8 cellular contexts compared by ENCODE assay signal in the genomic region with DNA sequence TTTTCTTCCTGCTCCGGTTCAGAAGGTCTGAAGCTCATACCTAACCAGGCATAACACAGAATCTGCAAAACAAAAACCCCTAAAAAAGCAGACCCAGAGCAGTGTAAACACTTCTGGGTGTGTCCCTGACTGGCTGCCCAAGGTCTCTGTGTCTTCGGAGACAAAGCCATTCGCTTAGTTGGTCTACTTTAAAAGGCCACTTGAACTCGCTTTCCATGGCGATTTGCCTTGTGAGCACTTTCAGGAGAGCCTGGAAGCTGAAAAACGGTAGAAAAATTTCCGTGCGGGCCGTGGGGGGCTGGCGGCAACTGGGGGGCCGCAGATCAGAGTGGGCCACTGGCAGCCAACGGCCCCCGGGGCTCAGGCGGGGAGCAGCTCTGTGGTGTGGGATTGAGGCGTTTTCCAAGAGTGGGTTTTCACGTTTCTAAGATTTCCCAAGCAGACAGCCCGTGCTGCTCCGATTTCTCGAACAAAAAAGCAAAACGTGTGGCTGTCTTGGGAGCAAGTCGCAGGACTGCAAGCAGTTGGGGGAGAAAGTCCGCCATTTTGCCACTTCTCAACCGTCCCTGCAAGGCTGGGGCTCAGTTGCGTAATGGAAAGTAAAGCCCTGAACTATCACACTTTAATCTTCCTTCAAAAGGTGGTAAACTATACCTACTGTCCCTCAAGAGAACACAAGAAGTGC. TPM values are rescaled to one million over a fixed set of nuclear protein-coding genes. Genes with fewer than 3 reads are reported as not detected.
A peak's percentile ranks its signal among the peaks of the same experiment; 100 is the strongest.
DNase-seq lines count a peak whose midpoint lies in the region; ATAC-seq, FAIRE-seq and TF ChIP-seq lines count a peak whose summit lies in the region.

No MANE protein-coding gene starts in this region.

- H3K36me3 ChIP-seq in OCI-LY1 (ENCODE audit: insufficient read depth, low read length) = peaks cover 42% of the 10 kb centered on the region

- peak; percentile 53 for DNase-seq in A172 (ENCODE audit: low spot score)
- DNase-seq in GM19239 (ENCODE audit: insufficient read length, low spot score) = no peak
- DNase-seq in activated T-helper 2 cell treated with anti-CD3 and anti-CD28 coated beads, Interferon-gamma antibody, Interleukin-2, Interleukin-4, amounts not matched to agents 10 μg/mL and 5 μg/mL and 100 μg/mL, durations not matched to agents 14 hours and 24 hours and 36 hours (ENCODE audit: low spot score) = peak; percentile 65
- peak in 28 of 42 donors; percentile 31 to 82 (median 60) for DNase-seq in head of caudate nucleus
- peak; percentile 59 for DNase-seq in renal cortical epithelial cell (ENCODE audit: low read depth)

- peaks cover 43% of the 10 kb centered on the region for H3K79me2 ChIP-seq in OCI-LY1 (ENCODE audit: insufficient read depth, low read length)

- peak overlapping the region; percentile 77 for H3K4me3 ChIP-seq in OCI-LY1 (ENCODE audit: low read depth, low read length, poor library complexity, severe bottlenecking)

- H3K4me2 ChIP-seq in OCI-LY1 (ENCODE audit: low read length) = peak overlapping the region; percentile 95

- peaks cover 53% of the 10 kb centered on the region for H3K4me1 ChIP-seq in OCI-LY1 (ENCODE audit: insufficient read depth, low read length, severe bottlenecking)

- no peaks in the 10 kb centered on the region for H4K20me1 ChIP-seq in OCI-LY1 (ENCODE audit: insufficient read depth, low read length)

- no peak for TF ChIP-seq CTCF in OCI-LY1 (IDR thresholded peaks at IDR 0.05; ENCODE audit: low read length)

- H3K4me1 Mint-ChIP-seq in activated T-helper 2 cell treated with anti-CD3 and anti-CD28 coated beads, Interferon-gamma antibody, Interleukin-2, Interleukin-4, amounts not matched to agents 10 μg/mL and 5 μg/mL and 100 μg/mL, durations not matched to agents 14 hours and 24 hours and 36 hours (ENCODE audit: low read depth) = peaks cover 27% of the 10 kb centered on the region

- no peak overlapping the region for H2AFZ ChIP-seq in OCI-LY1 (ENCODE audit: low read length)

- peaks cover 41% of the 10 kb centered on the region for H3F3A ChIP-seq in OCI-LY1 (ENCODE audit: insufficient read depth, low read length)

- no peaks in the 10 kb centered on the region for H3K27me3 ChIP-seq in OCI-LY1 (ENCODE audit: insufficient read depth, low read length)

- intact Hi-C loops in activated T-helper 2 cell treated with anti-CD3 and anti-CD28 coated beads, Interferon-gamma antibody, Interleukin-2, Interleukin-4, amounts not matched to agents 10 μg/mL and 5 μg/mL and 100 μg/mL, durations not matched to agents 14 hours and 24 hours and 36 hours (cut with micrococcal nuclease) = loop anchor here (10.0 kb wide), 1 partner anchor 623 kb away; a partner anchor contains a TSS
- intact Hi-C loops in head of caudate nucleus (cut with DNase I) = loop anchor here (5.0 kb wide), 1 partner anchor 76 kb away; a partner anchor contains a TSS

- H3K9me3 ChIP-seq in OCI-LY1 (ENCODE audit: low read length) = no peaks in the 10 kb centered on the region

- no peaks in the 10 kb centered on the region for H3K9me2 ChIP-seq in OCI-LY1 (ENCODE audit: low read depth, low read length)

- H3K27ac Mint-ChIP-seq in activated T-helper 2 cell treated with anti-CD3 and anti-CD28 coated beads, Interferon-gamma antibody, Interleukin-2, Interleukin-4, amounts not matched to agents 10 μg/mL and 5 μg/mL and 100 μg/mL, durations not matched to agents 14 hours and 24 hours and 36 hours = no peak overlapping the region

- no peak overlapping the region for H3K4me3 Mint-ChIP-seq in activated T-helper 2 cell treated with anti-CD3 and anti-CD28 coated beads, Interferon-gamma antibody, Interleukin-2, Interleukin-4, amounts not matched to agents 10 μg/mL and 5 μg/mL and 100 μg/mL, durations not matched to agents 14 hours and 24 hours and 36 hours (ENCODE audit: low read depth)

- no peaks in the 10 kb centered on the region for H3K36me3 Mint-ChIP-seq in activated T-helper 2 cell treated with anti-CD3 and anti-CD28 coated beads, Interferon-gamma antibody, Interleukin-2, Interleukin-4, amounts not matched to agents 10 μg/mL and 5 μg/mL and 100 μg/mL, durations not matched to agents 14 hours and 24 hours and 36 hours (ENCODE audit: low read depth)

- no peaks in the 10 kb centered on the region for H3K9me3 Mint-ChIP-seq in activated T-helper 2 cell treated with anti-CD3 and anti-CD28 coated beads, Interferon-gamma antibody, Interleukin-2, Interleukin-4, amounts not matched to agents 10 μg/mL and 5 μg/mL and 100 μg/mL, durations not matched to agents 14 hours and 24 hours and 36 hours

- peak overlapping the region; percentile 99 for H3K27ac ChIP-seq in OCI-LY1 (ENCODE audit: low read depth, low read length, poor library complexity, severe bottlenecking)

- no peaks in the 10 kb centered on the region for H3K27me3 Mint-ChIP-seq in activated T-helper 2 cell treated with anti-CD3 and anti-CD28 coated beads, Interferon-gamma antibody, Interleukin-2, Interleukin-4, amounts not matched to agents 10 μg/mL and 5 μg/mL and 100 μg/mL, durations not matched to agents 14 hours and 24 hours and 36 hours (ENCODE audit: low read depth)

- no peak for ATAC-seq in GM19023 (IDR thresholded peaks at IDR 0.05; ENCODE audit: unreplicated experiment)
- ATAC-seq in GM21515 (IDR thresholded peaks at IDR 0.05; ENCODE audit: unreplicated experiment) = no peak

- peak; percentile 73 for FAIRE-seq in GM19239 (lab: Jason Lieb, UNC)

- H3K9ac ChIP-seq in OCI-LY1 (ENCODE audit: low read length) = peak overlapping the region; percentile 99

RNA-seq across cellular contexts. Expression of a gene that starts 0.7 kb away (rescaled TPM):
- 1,067 and 1,084 TPM in 2 replicates for total RNA-seq in A172 (2014; rRNA removed; shearing (Covaris generic))
- 4,338 and 4,347 TPM in 2 replicates for total RNA-seq in activated T-helper 2 cell treated with anti-CD3 and anti-CD28 coated beads, Interferon-gamma antibody, Interleukin-2, Interleukin-4, amounts not matched to agents 10 μg/mL and 5 μg/mL and 100 μg/mL, durations not matched to agents 14 hours and 24 hours and 36 hours
- 3,367 and 12,764 TPM in 2 replicates for total RNA-seq in renal cortical epithelial cell

RNA-seq across cellular contexts. Expression of a gene that starts 26.7 kb away (rescaled TPM):
- total RNA-seq in A172 (2014; rRNA removed; shearing (Covaris generic)) = 65.6 and 70.6 TPM in 2 replicates
- 94.4 and 95.8 TPM in 2 replicates for total RNA-seq in activated T-helper 2 cell treated with anti-CD3 and anti-CD28 coated beads, Interferon-gamma antibody, Interleukin-2, Interleukin-4, amounts not matched to agents 10 μg/mL and 5 μg/mL and 100 μg/mL, durations not matched to agents 14 hours and 24 hours and 36 hours
- total RNA-seq in renal cortical epithelial cell = 48.8 and 57.2 TPM in 2 replicates

RNA-seq across cellular contexts. Expression of a gene that starts 60.0 kb away (rescaled TPM):
- total RNA-seq in A172 (2014; rRNA removed; shearing (Covaris generic)) = 13.2 and 25.6 TPM in 2 replicates
- 85.3 and 86.4 TPM in 2 replicates for total RNA-seq in activated T-helper 2 cell treated with anti-CD3 and anti-CD28 coated beads, Interferon-gamma antibody, Interleukin-2, Interleukin-4, amounts not matched to agents 10 μg/mL and 5 μg/mL and 100 μg/mL, durations not matched to agents 14 hours and 24 hours and 36 hours
- total RNA-seq in renal cortical epithelial cell = 11.6 and 82.8 TPM in 2 replicates
